In the genomic region with DNA sequence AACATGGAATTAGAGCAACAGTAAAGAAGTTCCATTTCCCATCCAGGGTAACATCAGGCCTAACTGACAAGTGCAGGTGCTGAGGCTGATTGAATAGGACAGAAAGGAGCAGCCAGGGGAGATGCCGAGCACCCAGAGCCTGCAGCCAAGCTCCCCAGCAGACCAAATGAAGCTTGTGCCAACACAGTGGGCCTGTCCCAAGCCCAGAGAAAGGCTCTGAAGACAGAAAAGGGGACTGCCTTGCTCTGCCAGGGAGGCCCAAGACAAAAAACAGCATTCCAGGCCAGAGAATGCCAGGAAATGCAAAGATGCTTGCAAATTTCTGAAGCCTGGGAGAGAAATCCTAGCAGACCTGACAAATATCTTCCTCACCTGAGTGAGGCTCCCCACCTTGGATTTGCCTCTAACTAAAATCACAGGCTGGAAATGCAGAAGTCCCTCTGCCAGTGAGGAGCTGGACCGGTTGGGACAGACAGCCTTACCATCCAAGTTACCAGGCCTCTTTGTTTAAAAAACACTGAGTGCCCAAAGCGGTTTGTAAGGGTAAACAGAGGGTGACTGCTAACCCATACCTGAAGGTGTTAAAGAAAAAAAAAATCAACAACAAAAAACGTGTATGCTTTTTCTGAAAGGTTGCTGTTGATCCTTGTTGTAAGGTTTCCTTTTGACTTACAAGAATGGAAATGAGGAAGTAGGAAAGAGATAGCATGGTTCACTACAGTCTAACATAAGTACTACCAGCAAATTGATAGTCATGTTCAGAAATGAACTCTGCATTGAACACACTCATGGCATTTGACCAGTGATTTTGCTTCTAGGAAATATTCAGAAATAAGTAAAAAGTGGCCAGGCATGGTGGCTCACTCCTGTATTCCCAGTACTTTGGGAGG, we compare ENCODE assay signal across 12 cellular contexts. TPM values are rescaled to one million over a fixed set of nuclear protein-coding genes. Genes with fewer than 3 reads are reported as not detected.
DNase-seq lines count a peak whose midpoint lies in the region; ATAC-seq and TF ChIP-seq lines count a peak whose summit lies in the region.
"Had no signal": no experiment of that assay in that cellular context is flagged by ENCODE, and none has a peak within 500 bp of the region (broad histone marks: within the 10 kb centered on the region; RNA-seq: fewer than 3 reads in every experiment).

No MANE protein-coding gene starts in this region.

- peak; percentile 92 for ATAC-seq in GM21515 (IDR thresholded peaks at IDR 0.05; ENCODE audit: unreplicated experiment)
- peak; percentile 97 for ATAC-seq in HG03354 (IDR thresholded peaks at IDR 0.05; ENCODE audit: poor library complexity, severe bottlenecking, unreplicated experiment)
- ATAC-seq in activated B cell treated with CpG ODN at 0.5 μM for 24 hours (ENCODE audit: low read depth) = peak; percentile 95
- ATAC-seq in upper lobe of right lung = no peak

- H3K9me3 ChIP-seq in upper lobe of right lung = no peaks in the 10 kb centered on the region
- no peaks in the 10 kb centered on the region for H3K9me3 ChIP-seq in tibial artery
- H3K9me3 ChIP-seq: psoas muscle, stomach had no signal

- H3K36me3 Mint-ChIP-seq in activated B cell treated with CpG ODN at 0.5 μM for 24 hours (ENCODE audit: low read depth) = no peaks in the 10 kb centered on the region
- H3K36me3 Mint-ChIP-seq: activated naive CD8-positive, alpha-beta T cell treated with anti-CD3 and anti-CD28 coated beads, Interleukin-2, amount 10 ng/mL, durations not matched to agents 7 days and 5 days had no signal

- H3K4me3 ChIP-seq in upper lobe of right lung (no peak overlapping the region), tibial artery (no peak overlapping the region)
- H3K4me3 ChIP-seq: psoas muscle, stomach had no signal

- H3K27ac ChIP-seq in upper lobe of right lung (no peak overlapping the region), tibial artery (no peak overlapping the region)
- H3K27ac ChIP-seq: psoas muscle had no signal

- POLR2A ChIA-PET in activated B cell treated with CpG ODN at 0.5 μM for 24 hours (lab: Charles Lee) = interaction anchor here (0.6 to 0.7 kb wide), 2 partner anchors 70 to 174 kb away, joined by 3 to 4 read pairs; no protein-coding TSS in a partner anchor

- H3K4me3 Mint-ChIP-seq in activated B cell treated with CpG ODN at 0.5 μM for 24 hours = no peak overlapping the region
- H3K4me3 Mint-ChIP-seq: activated naive CD8-positive, alpha-beta T cell treated with anti-CD3 and anti-CD28 coated beads, Interleukin-2, amount 10 ng/mL, durations not matched to agents 7 days and 5 days had no signal

- H3K27me3 ChIP-seq in upper lobe of right lung (no peaks in the 10 kb centered on the region), tibial artery (no peaks in the 10 kb centered on the region)
- H3K27me3 ChIP-seq: stomach had no signal

- no peaks in the 10 kb centered on the region for H3K9me3 Mint-ChIP-seq in activated B cell treated with CpG ODN at 0.5 μM for 24 hours
- H3K9me3 Mint-ChIP-seq: activated naive CD8-positive, alpha-beta T cell treated with anti-CD3 and anti-CD28 coated beads, Interleukin-2, amount 10 ng/mL, durations not matched to agents 7 days and 5 days had no signal

- H3K4me1 ChIP-seq in upper lobe of right lung (no peaks in the 10 kb centered on the region), tibial artery (no peaks in the 10 kb centered on the region)
- H3K4me1 ChIP-seq: psoas muscle had no signal

- DNase-seq in GM13977 (ENCODE audit: low spot score) = peak; percentile 58
- DNase-seq in activated B cell treated with CpG ODN at 0.5 μM for 24 hours = no peak
- DNase-seq in upper lobe of right lung = no peak
- DNase-seq in tibial artery = no peak
- no peak for DNase-seq in NCI-H1417 treated with DMSO at 0.1 percent for 48 hours (lab: John Stamatoyannopoulos, UW)
- no peak for DNase-seq in stimulated activated CD4-positive, alpha-beta T cell treated with anti-CD3 and anti-CD28 coated beads, Interleukin-2, amount 100 ng/mL, for 24 hours
- DNase-seq: activated naive CD8-positive, alpha-beta T cell treated with anti-CD3 and anti-CD28 coated beads, Interleukin-2, amount 10 ng/mL, durations not matched to agents 7 days and 5 days; psoas muscle; stomach had no signal

- H3K27ac Mint-ChIP-seq in activated B cell treated with CpG ODN at 0.5 μM for 24 hours = no peak overlapping the region
- H3K27ac Mint-ChIP-seq: activated naive CD8-positive, alpha-beta T cell treated with anti-CD3 and anti-CD28 coated beads, Interleukin-2, amount 10 ng/mL, durations not matched to agents 7 days and 5 days had no signal

- intact Hi-C loops in activated B cell treated with CpG ODN at 0.5 μM for 24 hours (cut with micrococcal nuclease) = loop anchor here (1.0 kb wide), 1 partner anchor 11 kb away; no protein-coding TSS in a partner anchor
- intact Hi-C loops in upper lobe of right lung (cut with DNase I) = no loop called here
- intact Hi-C loops in tibial artery (cut with DNase I; ENCODE audit: low total_unique reads) = no loop called here

- in situ Hi-C loops in GM13977 (cut with MboI; ENCODE audit: low pct_unique_long_range_greater_than_20kb, low sequenced_read_pairs, unreplicated experiment) = no loop called here

- H3K4me1 Mint-ChIP-seq in activated B cell treated with CpG ODN at 0.5 μM for 24 hours = peaks cover 12% of the 10 kb centered on the region
- H3K4me1 Mint-ChIP-seq: activated naive CD8-positive, alpha-beta T cell treated with anti-CD3 and anti-CD28 coated beads, Interleukin-2, amount 10 ng/mL, durations not matched to agents 7 days and 5 days had no signal

- TF ChIP-seq CTCF in GM13977 (IDR thresholded peaks at IDR 0.05; ENCODE audit: extremely low read depth, insufficient read depth, missing control alignments) (no peak), activated B cell treated with CpG ODN at 0.5 μM for 24 hours (IDR thresholded peaks at IDR 0.05) (no peak), upper lobe of right lung (IDR thresholded peaks at IDR 0.05) (no peak), tibial artery (IDR thresholded peaks at IDR 0.05) (no peak)

- no peaks in the 10 kb centered on the region for H3K27me3 Mint-ChIP-seq in activated B cell treated with CpG ODN at 0.5 μM for 24 hours

- CTCF ChIA-PET in activated B cell treated with CpG ODN at 0.5 μM for 24 hours (lab: Charles Lee) = no interaction called here

- no peaks in the 10 kb centered on the region for H3K36me3 ChIP-seq in upper lobe of right lung
- no peaks in the 10 kb centered on the region for H3K36me3 ChIP-seq in tibial artery
- H3K36me3 ChIP-seq: stomach had no signal

RNA-seq across cellular contexts. Expression of a gene that starts 11.9 kb away (rescaled TPM):
- total RNA-seq in activated B cell treated with CpG ODN at 0.5 μM for 24 hours = 338 and 354 TPM in 2 replicates
- 224 TPM for total RNA-seq in upper lobe of right lung

RNA-seq across cellular contexts. Expression of a gene that starts 55.3 kb away (rescaled TPM):
- total RNA-seq in activated B cell treated with CpG ODN at 0.5 μM for 24 hours = 0.24 and 0.42 TPM in 2 replicates
- total RNA-seq in upper lobe of right lung = not detected
- total RNA-seq: activated naive CD8-positive, alpha-beta T cell treated with anti-CD3 and anti-CD28 coated beads, Interleukin-2, amount 10 ng/mL, durations not matched to agents 7 days and 5 days; LHCN-M2; psoas muscle; stomach had no signal
